8 cellular contexts compared by ENCODE assay signal in genomic region chr12:120230326-120230973, GRCh38. TPM values are rescaled to one million over a fixed set of nuclear protein-coding genes. Genes with fewer than 3 reads are reported as not detected.
DNase-seq lines count a peak whose midpoint lies in the region; ATAC-seq and TF ChIP-seq lines count a peak whose summit lies in the region.

No MANE protein-coding gene starts in this region.

- no peaks in the 10 kb centered on the region for H3K27me3 ChIP-seq in esophagus squamous epithelium

- H3K4me3 ChIP-seq in esophagus squamous epithelium = peak overlapping the region in 1 of 4 donors; percentile 25

- no peak for DNase-seq in activated T-cell treated with anti-CD3 and anti-CD28 coated beads, Interleukin-2, amount 50 U/mL, for 72 hours
- DNase-seq in activated T-cell treated with anti-CD3 and anti-CD28 coated beads, Interleukin-2, amount 50 U/mL, for 48 hours = no peak
- DNase-seq in SW480 (ENCODE audit: low spot score) (peak; percentile 88), esophagus squamous epithelium (lab: John Stamatoyannopoulos, UW) (no peak), nephron progenitor cell (peak; percentile 57)
- no peak for DNase-seq in NK-92 treated with Interleukin-12 subunit alpha and Interleukin-12 subunit beta, amount 100 ng/mL, for 24 hours (lab: John Stamatoyannopoulos, UW)

- peaks cover 81 to 99% (median 89%) of the 10 kb centered on the region in 3 donors for H3K4me1 ChIP-seq in esophagus squamous epithelium

- H3K27ac Mint-ChIP-seq in activated T-cell treated with anti-CD3 and anti-CD28 coated beads, Interleukin-2, amount 50 U/mL, for 72 hours = peak overlapping the region; percentile 99
- H3K27ac Mint-ChIP-seq in nephron progenitor cell = peak overlapping the region; percentile 98

- H3K36me3 ChIP-seq in esophagus squamous epithelium = peaks cover 0 to 14% (median 0%) of the 10 kb centered on the region in 3 donors

- peaks cover 86% of the 10 kb centered on the region for H3K4me1 Mint-ChIP-seq in activated T-cell treated with anti-CD3 and anti-CD28 coated beads, Interleukin-2, amount 50 U/mL, for 72 hours (ENCODE audit: low read depth)
- H3K4me1 Mint-ChIP-seq in nephron progenitor cell = peaks cover 99% of the 10 kb centered on the region

- H3K27me3 Mint-ChIP-seq in activated T-cell treated with anti-CD3 and anti-CD28 coated beads, Interleukin-2, amount 50 U/mL, for 72 hours (ENCODE audit: low read depth) = no peaks in the 10 kb centered on the region
- no peaks in the 10 kb centered on the region for H3K27me3 Mint-ChIP-seq in nephron progenitor cell (ENCODE audit: low read depth, poor library complexity)

- no peaks in the 10 kb centered on the region for H3K36me3 Mint-ChIP-seq in activated T-cell treated with anti-CD3 and anti-CD28 coated beads, Interleukin-2, amount 50 U/mL, for 72 hours (ENCODE audit: insufficient read depth in 2 of 2)
- H3K36me3 Mint-ChIP-seq in nephron progenitor cell (ENCODE audit: low read depth) = no peaks in the 10 kb centered on the region

- H3K27ac ChIP-seq in esophagus squamous epithelium = peak overlapping the region; percentile 74 to 94 (median 84)

- intact Hi-C loops in esophagus squamous epithelium (cut with DNase I) = no loop called here

- WGBS in esophagus squamous epithelium, 2 donors = 5 to 20% methylated on average over 3 to 6 of the region's 9 CpGs

- no peak for TF ChIP-seq POLR2A in esophagus squamous epithelium (IDR thresholded peaks at IDR 0.05)

- no peak for TF ChIP-seq CTCF in esophagus squamous epithelium (IDR thresholded peaks at IDR 0.05)
- TF ChIP-seq CTCF in nephron progenitor cell (IDR thresholded peaks at IDR 0.05) = no peak

- H3K9me3 ChIP-seq in esophagus squamous epithelium = no peaks in the 10 kb centered on the region

- H3K9me3 Mint-ChIP-seq in activated T-cell treated with anti-CD3 and anti-CD28 coated beads, Interleukin-2, amount 50 U/mL, for 72 hours = no peaks in the 10 kb centered on the region
- H3K9me3 Mint-ChIP-seq in nephron progenitor cell = no peaks in the 10 kb centered on the region

- no peak for ATAC-seq in activated T-cell treated with anti-CD3 and anti-CD28 coated beads, Interleukin-2, amount 50 U/mL, for 72 hours (replicated peaks in 1 of 2)
- no peak for ATAC-seq in HG03520 (IDR thresholded peaks at IDR 0.05; ENCODE audit: unreplicated experiment)
- no peak for ATAC-seq in GM19328 (IDR thresholded peaks at IDR 0.05; ENCODE audit: unreplicated experiment)

- peak overlapping the region; percentile 73 to 87 for H3K4me3 Mint-ChIP-seq in activated T-cell treated with anti-CD3 and anti-CD28 coated beads, Interleukin-2, amount 50 U/mL, for 72 hours
- peak overlapping the region; percentile 63 for H3K4me3 Mint-ChIP-seq in nephron progenitor cell

RNA-seq across cellular contexts. Expression of gene RPLP0, which starts 29.5 kb away (rescaled TPM):
- 1,000 to 10,000 TPM; 4,846 to 5,223 TPM for total RNA-seq in activated T-cell treated with anti-CD3 and anti-CD28 coated beads, Interleukin-2, amount 50 U/mL, for 72 hours
- 1,000 to 10,000 TPM; 3,136 to 5,114 (median 4,044) TPM for total RNA-seq in esophagus squamous epithelium

RNA-seq across cellular contexts. Expression of gene PXN, which starts 35.1 kb away (rescaled TPM):
- total RNA-seq in activated T-cell treated with anti-CD3 and anti-CD28 coated beads, Interleukin-2, amount 50 U/mL, for 72 hours = 10 to 100 TPM; 80.5 to 89.6 TPM
- 10 to 100 TPM; 18.2 to 44.4 (median 21.4) TPM for total RNA-seq in esophagus squamous epithelium

RNA-seq across cellular contexts. Expression of gene GCN1, which starts 35.9 kb away (rescaled TPM):
- total RNA-seq in activated T-cell treated with anti-CD3 and anti-CD28 coated beads, Interleukin-2, amount 50 U/mL, for 72 hours = 100 to 1,000 TPM in 1 of 2 donors, 10 to 100 TPM in 1; 93.1 to 106 TPM
- total RNA-seq in esophagus squamous epithelium = 100 to 1,000 TPM in 1 of 4 donors, 10 to 100 TPM in 3; 39.5 to 117 (median 63.7) TPM

Comparison
In these comparisons a context has a peak if more than half of its experiments do, and no peak if none do; other contexts are left out.
1. DNase-seq: peak in SW480 (single experiment) and nephron progenitor cell (single experiment); none in activated T-cell treated with anti-CD3 and anti-CD28 coated beads, Interleukin-2, amount 50 U/mL, for 72 hours (0 of 2), activated T-cell treated with anti-CD3 and anti-CD28 coated beads, Interleukin-2, amount 50 U/mL, for 48 hours (0 of 2), esophagus squamous epithelium (single experiment) and NK-92 treated with Interleukin-12 subunit alpha and Interleukin-12 subunit beta, amount 100 ng/mL, for 24 hours (single experiment).